In the genomic region with DNA sequence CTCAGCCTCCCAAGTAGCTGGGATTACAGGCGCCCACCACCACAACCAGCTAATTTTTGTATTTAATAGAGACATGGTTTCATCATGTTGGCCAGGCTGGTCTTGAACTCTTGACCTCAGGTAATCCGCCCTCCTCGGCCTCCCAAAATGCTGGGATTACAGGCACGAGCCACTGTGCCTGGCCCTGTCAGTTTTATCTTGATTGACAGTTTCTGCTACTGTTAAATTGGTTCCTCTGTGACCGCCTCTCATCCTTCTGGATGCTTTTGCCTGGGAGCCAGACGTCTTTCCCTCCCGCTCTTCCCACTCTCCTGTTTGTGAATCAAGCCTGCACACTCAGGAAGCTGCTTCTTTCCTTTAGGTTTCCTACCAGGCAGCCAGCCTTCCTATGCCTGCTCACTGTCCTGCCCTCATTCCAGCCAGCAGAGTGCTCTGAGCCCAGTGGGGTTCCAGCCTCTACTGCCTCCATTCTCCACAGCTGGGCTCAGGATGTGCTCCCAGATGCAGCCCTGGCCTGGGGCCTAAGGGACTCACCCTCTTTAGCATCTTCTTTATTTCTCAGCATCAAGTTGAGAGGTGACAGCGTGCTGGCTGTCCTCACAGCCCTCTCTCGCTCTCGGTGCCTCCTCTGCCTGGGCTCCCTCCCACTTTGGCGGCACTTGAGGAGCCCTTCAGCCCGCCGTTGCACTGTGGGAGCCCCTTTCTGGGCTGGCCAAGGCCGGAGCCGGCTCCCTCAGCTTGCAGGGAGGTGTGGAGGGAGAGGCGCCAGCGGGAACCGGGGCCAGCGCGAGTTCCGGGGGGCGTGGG, we compare ENCODE assay signal across 7 cellular contexts. TPM values are rescaled to one million over a fixed set of nuclear protein-coding genes. Genes with fewer than 3 reads are reported as not detected.
"Had no signal": no experiment of that assay in that cellular context is flagged by ENCODE, and none has a peak within 500 bp of the region (broad histone marks: within the 10 kb centered on the region; RNA-seq: fewer than 3 reads in every experiment).

No MANE protein-coding gene starts in this region.

RNA-seq across cellular contexts. Expression of a gene that starts 5.0 kb away (rescaled TPM):
- total RNA-seq: fibroblast of lung, mucosa of gallbladder, myocyte, tibial nerve, ureter had no signal
- polyA plus RNA-seq: fibroblast of lung, immature natural killer cell, liver had no signal
